In genomic region chr6:10146723-10147451, GRCh38 we compare ENCODE assay signal across 8 cellular contexts.
DNase-seq lines count a peak whose midpoint lies in the region; ATAC-seq and TF ChIP-seq lines count a peak whose summit lies in the region.

No MANE protein-coding gene starts in this region.

- DNase-seq in Ammon's horn (ENCODE audit: low spot score) (peak; percentile 75), NCI-H2227 treated with DMSO at 0.1 percent for 48 hours (lab: John Stamatoyannopoulos, UW) (peak; percentile 54), ascending aorta (ENCODE audit: low spot score in 2 of 2) (no peak), iris pigment epithelial cell (ENCODE audit: low read depth) (peak; percentile 77), tibial nerve (ENCODE audit: low spot score in 2 of 2) (no peak), activated T-cell treated with anti-CD3 and anti-CD28 coated beads for 4 hours (no peak)

- no peak overlapping the region for H3K27ac ChIP-seq in ascending aorta
- peak overlapping the region in 2 of 4 donors; percentile 19 to 53 for H3K27ac ChIP-seq in tibial nerve

- TF ChIP-seq EP300 in tibial nerve (IDR thresholded peaks at IDR 0.05): no peak

- no peaks in the 10 kb centered on the region for H3K36me3 ChIP-seq in ascending aorta
- no peaks in the 10 kb centered on the region for H3K36me3 ChIP-seq in tibial nerve

- intact Hi-C loops in ascending aorta (cut with DNase I): no loop called here

- H3K4me1 ChIP-seq in ascending aorta (no peaks in the 10 kb centered on the region), tibial nerve (peaks cover 0 to 7% (median 0%) of the 10 kb centered on the region in 4 donors)

- TF ChIP-seq CTCF in ascending aorta (IDR thresholded peaks at IDR 0.05) (no peak), tibial nerve (IDR thresholded peaks at IDR 0.05) (no peak)

- ATAC-seq in GM18858 (IDR thresholded peaks at IDR 0.05; ENCODE audit: unreplicated experiment): peak; percentile 100
- ATAC-seq in HG02885 (IDR thresholded peaks at IDR 0.05; ENCODE audit: poor library complexity, unreplicated experiment): peak; percentile 98

- H3K9me3 ChIP-seq in ascending aorta: no peaks in the 10 kb centered on the region
- no peaks in the 10 kb centered on the region for H3K9me3 ChIP-seq in tibial nerve

- H3K4me3 ChIP-seq in ascending aorta: peak overlapping the region; percentile 41 to 45
- peak overlapping the region in 3 of 4 donors; percentile 20 to 45 (median 35) for H3K4me3 ChIP-seq in tibial nerve

- no peak for TF ChIP-seq POLR2A in tibial nerve (IDR thresholded peaks at IDR 0.05)

- H3K27me3 ChIP-seq in ascending aorta (no peaks in the 10 kb centered on the region), tibial nerve (no peaks in the 10 kb centered on the region)

- WGBS in tibial nerve, 2 donors: 33 to 35% methylated on average over 5 of the region's 5 CpGs

Comparison
In these comparisons a context has a peak if more than half of its experiments do, and no peak if none do; other contexts are left out.
1. DNase-seq: peak in Ammon's horn (single experiment), NCI-H2227 treated with DMSO at 0.1 percent for 48 hours (single experiment) and iris pigment epithelial cell (single experiment); none in ascending aorta (0 of 2), tibial nerve (0 of 2) and activated T-cell treated with anti-CD3 and anti-CD28 coated beads for 4 hours (single experiment).